Comparison of ENCODE assay signal across 8 cellular contexts in the genomic region with DNA sequence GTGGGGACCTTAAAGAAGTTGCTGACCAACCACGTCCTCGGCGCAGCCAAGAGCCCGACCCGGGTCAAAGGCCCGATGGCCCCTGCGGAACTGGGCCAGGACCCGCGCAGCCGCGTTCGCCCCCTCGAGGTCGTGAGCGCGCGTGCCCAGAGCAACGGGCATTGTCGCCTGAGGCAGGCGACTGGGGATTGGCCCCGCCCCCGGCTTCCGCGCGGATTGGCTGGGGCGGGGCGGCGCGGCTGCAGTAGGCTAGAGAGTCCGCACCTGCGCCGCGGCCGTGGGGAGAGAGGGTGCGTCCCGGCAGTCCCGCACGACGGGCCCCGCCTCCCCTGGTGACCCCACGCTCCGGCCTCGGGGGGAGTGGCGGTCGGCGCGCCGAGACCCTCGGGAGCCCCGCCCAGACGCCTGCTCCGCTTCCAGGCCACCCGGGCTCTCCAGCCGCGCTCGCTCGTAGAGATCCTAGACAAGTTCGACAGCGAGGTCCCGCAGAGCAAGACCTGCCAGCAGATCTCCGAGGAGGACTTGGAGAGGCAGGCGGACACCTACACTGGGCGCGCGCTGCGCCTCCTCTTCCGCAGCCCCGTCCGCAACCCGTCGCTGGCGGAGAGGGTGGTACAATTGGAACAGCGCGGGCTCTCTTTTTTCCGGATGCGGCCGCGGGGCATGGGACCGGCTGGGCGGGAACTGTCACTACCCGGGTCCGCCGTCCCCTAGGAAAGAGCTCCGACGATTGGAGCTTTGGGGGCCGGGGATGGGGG. TPM values are rescaled to one million over a fixed set of nuclear protein-coding genes. Genes with fewer than 3 reads are reported as not detected.
A peak's percentile ranks its signal among the peaks of the same experiment; 100 is the strongest.
DNase-seq lines count a peak whose midpoint lies in the region; FAIRE-seq and TF ChIP-seq lines count a peak whose summit lies in the region.

No MANE protein-coding gene starts in this region.

- TF ChIP-seq CTCF in CD14-positive monocyte (IDR thresholded peaks at IDR 0.05) (peak; percentile 49), esophagus muscularis mucosa (IDR thresholded peaks at IDR 0.05) (peak in 1 of 3 experiments; percentile 20), nephron progenitor cell (IDR thresholded peaks at IDR 0.05) (no peak)

- no peak for TF ChIP-seq EP300 in esophagus muscularis mucosa (IDR thresholded peaks at IDR 0.05)

- H3K27ac ChIP-seq in esophagus muscularis mucosa (replicated peaks in 1 of 4), result no peak overlapping the region
- no peak overlapping the region for H3K27ac ChIP-seq in stomach smooth muscle (ENCODE audit: low read length)

- H3K9me3 ChIP-seq in NT2/D1 (ENCODE audit: insufficient read depth, low read length) (no peaks in the 10 kb centered on the region), esophagus muscularis mucosa (no peaks in the 10 kb centered on the region), stomach smooth muscle (ENCODE audit: control insufficient read depth in 2 of 2, low read length in 2 of 2) (no peaks in the 10 kb centered on the region)

- intact Hi-C loops in CD14-positive monocyte (cut with micrococcal nuclease), result loop anchor here in 1 of 2 donors (10.0 kb wide), 1 partner anchor 277 kb away; no protein-coding TSS in a partner anchor
- intact Hi-C loops in esophagus muscularis mucosa (cut with DNase I), result no loop called here

- H3K36me3 ChIP-seq in NT2/D1 (ENCODE audit: insufficient read depth, insufficient read length, low read length) (peaks cover 19% of the 10 kb centered on the region), esophagus muscularis mucosa (no peaks in the 10 kb centered on the region), stomach smooth muscle (ENCODE audit: control insufficient read depth in 2 of 2, insufficient read depth in 2 of 2, low read length in 2 of 2) (no peaks in the 10 kb centered on the region)

- H3K4me3 ChIP-seq in NT2/D1 (ENCODE audit: insufficient read length, low read depth) (peak overlapping the region; percentile 61), esophagus muscularis mucosa (peak overlapping the region; percentile 50 to 71 (median 58)), stomach smooth muscle (ENCODE audit: low read length in 2 of 2) (peak overlapping the region; percentile 57 to 67)

- H3K4me1 ChIP-seq in NT2/D1 (ENCODE audit: insufficient read depth, insufficient read length) (peaks cover 4% of the 10 kb centered on the region), esophagus muscularis mucosa (peaks cover 4 to 22% (median 16%) of the 10 kb centered on the region in 4 donors), stomach smooth muscle (ENCODE audit: control insufficient read depth, insufficient read depth, low read length) (peaks cover 9% of the 10 kb centered on the region)

- FAIRE-seq in HTR-8/SVneo (lab: Jason Lieb, UNC), result no peak

- peaks cover 0 to 5% (median 0%) of the 10 kb centered on the region in 7 donors for H3K9me3 Mint-ChIP-seq in CD14-positive monocyte
- no peaks in the 10 kb centered on the region for H3K9me3 Mint-ChIP-seq in nephron progenitor cell

- H3K4me3 Mint-ChIP-seq in CD14-positive monocyte, result peak overlapping the region; percentile 88 to 92
- H3K4me3 Mint-ChIP-seq in nephron progenitor cell, result peak overlapping the region; percentile 84

- H3K27me3 Mint-ChIP-seq in CD14-positive monocyte (ENCODE audit: low read depth in 3 of 3) (peaks cover 6 to 10% (median 7%) of the 10 kb centered on the region in 3 donors), nephron progenitor cell (ENCODE audit: low read depth, poor library complexity) (peaks cover 6% of the 10 kb centered on the region)

- H3K27me3 ChIP-seq in NT2/D1 (ENCODE audit: insufficient read depth, insufficient read length) (no peaks in the 10 kb centered on the region), esophagus muscularis mucosa (peaks cover 0 to 65% (median 11%) of the 10 kb centered on the region in 4 donors), stomach smooth muscle (ENCODE audit: control insufficient read depth in 1 of 2, insufficient read depth in 2 of 2, low read length in 2 of 2) (peaks cover 17 to 18% of the 10 kb centered on the region in 2 donors)

- H3K27ac Mint-ChIP-seq in CD14-positive monocyte (peak overlapping the region in 1 of 7 donors; percentile 50), nephron progenitor cell (peak overlapping the region; percentile 97)

- H3K4me1 Mint-ChIP-seq in CD14-positive monocyte, result peaks cover 22% of the 10 kb centered on the region
- peaks cover 44% of the 10 kb centered on the region for H3K4me1 Mint-ChIP-seq in nephron progenitor cell

- H3K36me3 Mint-ChIP-seq in CD14-positive monocyte (no peaks in the 10 kb centered on the region), nephron progenitor cell (ENCODE audit: low read depth) (peaks cover 9% of the 10 kb centered on the region)

- DNase-seq in CD14-positive monocyte (ENCODE audit: low spot score) (no peak), GM19240 (ENCODE audit: insufficient read length, low spot score) (peak; percentile 86), HTR-8/SVneo (ENCODE audit: insufficient read length, low spot score) (peak; percentile 73), NT2/D1 (ENCODE audit: low read depth, low spot score) (no peak), esophagus muscularis mucosa (ENCODE audit: extremely low spot score) (no peak), nephron progenitor cell (peak; percentile 91)
- DNase-seq in activated CD8-positive, alpha-beta memory T cell treated with anti-CD3 and anti-CD28 coated beads, Interleukin-2, amount 50 U/mL, for 4 hours, result peak; percentile 76

- no peak for TF ChIP-seq POLR2A in esophagus muscularis mucosa (IDR thresholded peaks at IDR 0.05; ENCODE audit: low read depth)

- H3K9ac ChIP-seq in NT2/D1 (ENCODE audit: insufficient read length, low read depth) (peak overlapping the region; percentile 83), stomach smooth muscle (ENCODE audit: low read length in 2 of 2) (no peak overlapping the region)

- under 1% methylated on average over 32 of the region's 86 CpGs for WGBS in esophagus muscularis mucosa

RNA-seq across cellular contexts. Expression of gene PPIL2, which starts 8.3 kb away (rescaled TPM):
- polyA plus RNA-seq in CD14-positive monocyte, result 10 to 100 TPM in 1 of 2 donors, 1 to 10 TPM in 1; 8.9 to 16.8 TPM
- 10 to 100 TPM; 16.9 to 34.3 (median 24.7) TPM for total RNA-seq in esophagus muscularis mucosa

RNA-seq across cellular contexts. Expression of gene SDF2L1, which starts 15.4 kb away (rescaled TPM):
- polyA plus RNA-seq in CD14-positive monocyte, result 10 to 100 TPM; 44.7 to 46.2 TPM
- 10 to 100 TPM; 22.4 to 40.8 (median 29.3) TPM for total RNA-seq in esophagus muscularis mucosa

RNA-seq across cellular contexts. Expression of gene CCDC116, which starts 25.0 kb away (rescaled TPM):
- not detected for polyA plus RNA-seq in CD14-positive monocyte
- under 1 TPM; 0.26 to 0.99 (median 0.55) TPM for total RNA-seq in esophagus muscularis mucosa

RNA-seq across cellular contexts. Expression of gene YDJC, which starts 27.7 kb away (rescaled TPM):
- polyA plus RNA-seq in CD14-positive monocyte, result 10 to 100 TPM; 26.5 to 32.9 TPM
- total RNA-seq in esophagus muscularis mucosa, result 10 to 100 TPM; 13.7 to 33.7 (median 26.2) TPM

Comparison
In these comparisons a context has a peak if more than half of its experiments do, and no peak if none do; other contexts are left out.
1. DNase-seq: peak in GM19240 (single experiment), HTR-8/SVneo (single experiment), activated CD8-positive, alpha-beta memory T cell treated with anti-CD3 and anti-CD28 coated beads, Interleukin-2, amount 50 U/mL, for 4 hours (single experiment) and nephron progenitor cell (single experiment); none in CD14-positive monocyte (single experiment), NT2/D1 (single experiment) and esophagus muscularis mucosa (single experiment).
2. Peak in every context shown above with its lines, with median percentiles within 50 percentile points of each other: H3K4me3 ChIP-seq.